Comparison of ENCODE assay signal across 12 cellular contexts in genomic region chr6:21348462-21349195, GRCh38.
DNase-seq lines count a peak whose midpoint lies in the region; ATAC-seq and TF ChIP-seq lines count a peak whose summit lies in the region.
"Had no signal": no experiment of that assay in that cellular context is flagged by ENCODE, and none has a peak within 500 bp of the region (broad histone marks: within the 10 kb centered on the region; RNA-seq: fewer than 3 reads in every experiment).

No MANE protein-coding gene starts in this region.

- POLR2A ChIA-PET in HCT116 (lab: Charles Lee) (no interaction called here), SK-N-SH (lab: Yijun Ruan, JAX) (no interaction called here)

- H3K9ac ChIP-seq in HCT116 (ENCODE audit: low read length) (no peak overlapping the region), SK-N-SH (no peak overlapping the region), smooth muscle cell (ENCODE audit: low read depth) (no peak overlapping the region)

- H4K20me1 ChIP-seq in HCT116 (ENCODE audit: insufficient read depth) (no peaks in the 10 kb centered on the region), SK-N-SH (ENCODE audit: insufficient read depth) (no peaks in the 10 kb centered on the region), smooth muscle cell (ENCODE audit: low read depth) (no peaks in the 10 kb centered on the region)

- TF ChIP-seq RAD21 in HCT116 (IDR thresholded peaks at IDR 0.05; ENCODE audit: low read depth) (no peak), SK-N-SH (IDR thresholded peaks at IDR 0.05; ENCODE audit: low read length) (0 out of 2 replicates have a peak, but pooled peaks have one; percentile 18)

- no peaks in the 10 kb centered on the region for H3K9me2 ChIP-seq in HCT116 (ENCODE audit: insufficient read depth)
- H3K9me2 ChIP-seq in SK-N-SH, result no peaks in the 10 kb centered on the region

- no TSS peak for BruUV-seq in HCT116 (replicated peaks; lab: Mats Ljungman, UMichigan)

- H3K79me2 ChIP-seq in HCT116 (ENCODE audit: insufficient read depth, low read length) (no peaks in the 10 kb centered on the region), SK-N-SH (ENCODE audit: insufficient read depth) (no peaks in the 10 kb centered on the region), smooth muscle cell (ENCODE audit: low read depth) (no peaks in the 10 kb centered on the region)

- H3K27ac ChIP-seq in HCT116 (ENCODE audit: low read depth, low read length) (no peak overlapping the region), SK-N-SH (ENCODE audit: low read depth in 2 of 2, low read length in 1 of 2) (peak overlapping the region in 1 of 2 experiments; percentile 13; a peak in 2 of 4 replicates), smooth muscle cell (ENCODE audit: low read depth) (peak overlapping the region; percentile 9)
- H3K27ac ChIP-seq: pancreas had no signal

- DNase-seq in HCT116 (ENCODE audit: low read depth, low spot score) (no peak), SK-N-SH (no peak), left ventricle myocardium superior (no peak), smooth muscle cell (lab: John Stamatoyannopoulos, UW; ENCODE audit: unreplicated experiment) (peak; percentile 13), epidermal melanocyte (ENCODE audit: insufficient read length, low spot score) (no peak), activated T-cell treated with anti-CD3 and anti-CD28 coated beads for 4 hours (no peak), AML-193 (lab: John Stamatoyannopoulos, UW) (no peak)
- DNase-seq: activated CD4-positive, alpha-beta T cell treated with anti-CD3 and anti-CD28 coated beads, Interleukin-2, amount 50 U/mL, for 4 hours; effector memory CD4-positive, alpha-beta T cell; NCI-H446; pancreas had no signal

- peaks cover 5% of the 10 kb centered on the region for H3F3A ChIP-seq in SK-N-SH (replicated peaks; ENCODE audit: insufficient read depth)
- H3F3A ChIP-seq in smooth muscle cell (ENCODE audit: low read depth), result no peaks in the 10 kb centered on the region

- H3K4me2 ChIP-seq in HCT116 (ENCODE audit: low read length), result no peak overlapping the region
- H3K4me2 ChIP-seq in SK-N-SH, result peak overlapping the region; percentile 56
- peak overlapping the region; percentile 24 for H3K4me2 ChIP-seq in smooth muscle cell

- no peak for TF ChIP-seq POLR2A in HCT116 (IDR thresholded peaks at IDR 0.05; ENCODE audit: borderline replicate concordance, extremely low read depth, insufficient read depth, insufficient read length)

- CTCF ChIA-PET in HCT116 (lab: Charles Lee), result no interaction called here
- CTCF ChIA-PET in SK-N-SH (lab: Yijun Ruan, JAX), result interaction anchor here (0.8 kb wide), 1 partner anchor 26 kb away, joined by 3 read pairs; no protein-coding TSS in a partner anchor

- TF ChIP-seq EP300 in SK-N-SH (IDR thresholded peaks at IDR 0.05; ENCODE audit: borderline replicate concordance in 1 of 2, low read depth in 1 of 2, low read length in 1 of 2), result no peak

- RAD21 ChIA-PET in HCT116 (lab: Charles Lee; ENCODE audit: low non-redundant PET in 1 of 2, low total read pairs in 2 of 2, uncharacterized antibody in 2 of 2, unreplicated experiment in 2 of 2), result no interaction called here

- H3K9me3 ChIP-seq in HCT116 (ENCODE audit: control insufficient read depth in 1 of 2, insufficient read depth in 1 of 2, low read depth in 1 of 2, low read length in 2 of 2), result no peaks in the 10 kb centered on the region
- no peaks in the 10 kb centered on the region for H3K9me3 ChIP-seq in SK-N-SH
- no peaks in the 10 kb centered on the region for H3K9me3 ChIP-seq in smooth muscle cell (replicated peaks; ENCODE audit: low read depth)
- H3K9me3 ChIP-seq: pancreas had no signal

- TF ChIP-seq CTCF in HCT116 (IDR thresholded peaks at IDR 0.05 in 2 of 3, conservative IDR thresholded peaks at IDR 0.05 in 1 of 3; ENCODE audit: borderline replicate concordance in 1 of 3, insufficient read depth in 1 of 3, low read depth in 2 of 3, low read length in 2 of 3) (no peak), SK-N-SH (IDR thresholded peaks at IDR 0.05) (no peak), smooth muscle cell (IDR thresholded peaks at IDR 0.05; ENCODE audit: borderline replicate concordance, insufficient read depth, poor library complexity, severe bottlenecking) (no peak)

- H2AFZ ChIP-seq in HCT116 (ENCODE audit: low read depth, low read length, poor library complexity, severe bottlenecking) (no peak overlapping the region), SK-N-SH (ENCODE audit: low read depth) (no peak overlapping the region), smooth muscle cell (ENCODE audit: low read depth) (peak overlapping the region; percentile 34)

- 78% methylated on average over 2 of the region's 7 CpGs for WGBS in SK-N-SH (ENCODE audit: low lambda C conversion rate)
- WGBS in smooth muscle cell (ENCODE audit: low lambda C conversion rate), result 23% methylated on average over 7 of the region's 7 CpGs

- H3K36me3 ChIP-seq in HCT116 (ENCODE audit: control insufficient read depth in 1 of 2, insufficient read depth in 2 of 2, low read length in 2 of 2), result no peaks in the 10 kb centered on the region
- no peaks in the 10 kb centered on the region for H3K36me3 ChIP-seq in SK-N-SH (replicated peaks in 1 of 2; ENCODE audit: control insufficient read depth in 1 of 2, insufficient read depth in 2 of 2, low read length in 1 of 2)
- H3K36me3 ChIP-seq in smooth muscle cell (ENCODE audit: low read depth), result no peaks in the 10 kb centered on the region
- H3K36me3 ChIP-seq: pancreas had no signal

- ATAC-seq in HCT116 (peak; percentile 53; the same call in 1 of the 2 replicates), left ventricle myocardium superior (peak; percentile 65), HG03520 (IDR thresholded peaks at IDR 0.05; ENCODE audit: unreplicated experiment) (no peak)

- H3K4me1 ChIP-seq in HCT116 (ENCODE audit: control insufficient read depth in 1 of 2, insufficient read depth in 2 of 2, low read length in 2 of 2) (no peaks in the 10 kb centered on the region; a peak in 2 of 4 replicates), SK-N-SH (ENCODE audit: control insufficient read depth in 1 of 2, insufficient read depth in 2 of 2, low read depth in 1 of 2, low read length in 1 of 2) (peaks cover 3 to 7% of the 10 kb centered on the region in 2 experiments; a peak in 2 of 4 replicates), smooth muscle cell (ENCODE audit: low read depth) (peaks cover 9% of the 10 kb centered on the region)
- H3K4me1 ChIP-seq: pancreas had no signal

- H3K4me3 ChIP-seq in HCT116 (replicated peaks in 1 of 2; ENCODE audit: low read depth in 1 of 2, low read length in 2 of 2), result no peak overlapping the region
- no peak overlapping the region for H3K4me3 ChIP-seq in SK-N-SH (ENCODE audit: low read depth in 2 of 2, low read length in 1 of 2)
- no peak overlapping the region for H3K4me3 ChIP-seq in smooth muscle cell
- H3K4me3 ChIP-seq: pancreas had no signal

- intact Hi-C loops in HCT116 (cut with micrococcal nuclease), result loop anchor here (10.0 kb wide), 1 partner anchor 236 kb away; no protein-coding TSS in a partner anchor
- intact Hi-C loops in left ventricle myocardium superior (cut with micrococcal nuclease), result no loop called here

- H3K27me3 ChIP-seq in HCT116 (ENCODE audit: insufficient read depth, low read length) (no peaks in the 10 kb centered on the region), SK-N-SH (ENCODE audit: insufficient read depth) (no peaks in the 10 kb centered on the region), smooth muscle cell (ENCODE audit: low read depth) (peaks cover 4% of the 10 kb centered on the region)
- H3K27me3 ChIP-seq: pancreas had no signal

TF ChIP-seq in HCT116, 20 proteins besides CTCF, POLR2A, EP300 and RAD21 (continues in another document):
- TF ChIP-seq SP1 (IDR thresholded peaks at IDR 0.05; ENCODE audit: low read depth) (no peak), CEBPB (IDR thresholded peaks at IDR 0.05; ENCODE audit: low read depth) (no peak), JUND (IDR thresholded peaks at IDR 0.05) (no peak), TCF7L2 (IDR thresholded peaks at IDR 0.05; ENCODE audit: borderline replicate concordance, extremely low read depth, insufficient read depth, insufficient read length) (no peak), CBX3 (IDR thresholded peaks at IDR 0.05; ENCODE audit: low read depth) (no peak), ATF3 (IDR thresholded peaks at IDR 0.05) (no peak)

TF ChIP-seq in SK-N-SH, 30 proteins besides CTCF, POLR2A, EP300 and RAD21:
- TF ChIP-seq TAF1 (IDR thresholded peaks at IDR 0.05; ENCODE audit: borderline replicate concordance, low read depth, low read length), result no peak
- peak; percentile 17; the same call in 1 of the 2 replicates for TF ChIP-seq NFIC (IDR thresholded peaks at IDR 0.05; ENCODE audit: borderline replicate concordance)
- no peak for TF ChIP-seq REST (IDR thresholded peaks at IDR 0.05; ENCODE audit: low read depth, low read length)
- TF ChIP-seq FOSL2 (IDR thresholded peaks at IDR 0.05; ENCODE audit: borderline replicate concordance, low read depth), result peak; percentile 30; the same call in 1 of the 2 replicates
- TF ChIP-seq JUND (IDR thresholded peaks at IDR 0.05), result 0 out of 2 replicates have a peak, but pooled peaks have one; percentile 2

Comparison
In these comparisons a context has a peak if more than half of its experiments do, and no peak if none do; other contexts are left out.
1. Of the 11 proteins assayed by ChIP-seq in both SK-N-SH and HCT116: peak only in SK-N-SH: JUND and RAD21; only in HCT116: none; in both: none; in neither: 9.